16 cellular contexts compared by ENCODE assay signal in the genomic region with DNA sequence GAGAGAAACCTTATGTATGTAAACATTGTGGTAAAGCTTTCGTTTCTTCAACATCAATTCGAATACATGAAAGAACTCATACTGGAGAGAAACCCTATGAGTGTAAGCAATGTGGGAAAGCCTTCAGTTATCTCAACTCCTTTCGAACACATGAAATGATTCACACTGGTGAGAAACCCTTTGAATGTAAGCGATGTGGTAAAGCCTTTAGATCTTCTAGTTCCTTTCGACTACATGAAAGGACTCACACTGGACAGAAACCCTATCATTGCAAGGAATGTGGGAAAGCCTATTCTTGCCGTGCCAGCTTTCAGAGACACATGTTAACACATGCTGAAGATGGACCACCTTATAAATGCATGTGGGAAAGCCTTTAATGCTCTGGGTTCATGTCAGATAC. TPM values are rescaled to one million over a fixed set of nuclear protein-coding genes. Genes with fewer than 3 reads are reported as not detected.
A peak's percentile ranks its signal among the peaks of the same experiment; 100 is the strongest.
DNase-seq lines count a peak whose midpoint lies in the region; ATAC-seq and TF ChIP-seq lines count a peak whose summit lies in the region.
"Had no signal": no experiment of that assay in that cellular context is flagged by ENCODE, and none has a peak within 500 bp of the region (broad histone marks: within the 10 kb centered on the region; RNA-seq: fewer than 3 reads in every experiment).

No MANE protein-coding gene starts in this region.

- WGBS in endodermal cell (ENCODE audit: insufficient coverage in 1 of 2, insufficient read length in 1 of 2), 2 experiments: 99 to 100% methylated on average over 6 of the region's 6 CpGs

- POLR2A ChIA-PET in CD8-positive, alpha-beta memory T cell (lab: Charles Lee): no interaction called here

- H3K9ac ChIP-seq in endodermal cell (ENCODE audit: extremely low read depth, low read length, poor library complexity, severe bottlenecking): no peak overlapping the region

- no peak overlapping the region for H3K27ac Mint-ChIP-seq in CD8-positive, alpha-beta memory T cell
- H3K27ac Mint-ChIP-seq in endodermal cell: no peak overlapping the region
- H3K27ac Mint-ChIP-seq: H9 had no signal

- H3K9me3 ChIP-seq in CD8-positive, alpha-beta memory T cell (ENCODE audit: low read length): peaks cover 72% of the 10 kb centered on the region
- H3K9me3 ChIP-seq in endodermal cell (ENCODE audit: control insufficient read depth, low read length): peaks cover 94% of the 10 kb centered on the region

- H3K36me3 ChIP-seq in CD8-positive, alpha-beta memory T cell (ENCODE audit: insufficient read depth, low read length): peaks cover 38% of the 10 kb centered on the region
- peaks cover 77% of the 10 kb centered on the region for H3K36me3 ChIP-seq in endodermal cell (ENCODE audit: control insufficient read depth, insufficient read depth, low read length)

- no peaks in the 10 kb centered on the region for H3K27me3 Mint-ChIP-seq in CD8-positive, alpha-beta memory T cell
- H3K27me3 Mint-ChIP-seq in endodermal cell (ENCODE audit: insufficient read depth): no peaks in the 10 kb centered on the region

- ATAC-seq in HG02840 (IDR thresholded peaks at IDR 0.05; ENCODE audit: low FRiP score, unreplicated experiment): no peak

- H3K36me3 Mint-ChIP-seq in CD8-positive, alpha-beta memory T cell: peaks cover 51 to 89% (median 85%) of the 10 kb centered on the region in 3 donors
- H3K36me3 Mint-ChIP-seq in endodermal cell (ENCODE audit: low read depth): peaks cover 89% of the 10 kb centered on the region

- peaks cover 46 to 95% (median 87%) of the 10 kb centered on the region in 5 donors for H3K9me3 Mint-ChIP-seq in CD8-positive, alpha-beta memory T cell
- H3K9me3 Mint-ChIP-seq in endodermal cell: peaks cover 99% of the 10 kb centered on the region

- H3K27ac ChIP-seq in CD8-positive, alpha-beta memory T cell (ENCODE audit: low read depth, low read length): no peak overlapping the region
- H3K27ac ChIP-seq in endodermal cell (ENCODE audit: low read depth, low read length): no peak overlapping the region

- TF ChIP-seq CTCF in endodermal cell (conservative IDR thresholded peaks at IDR 0.05): no peak

- CTCF ChIA-PET in CD8-positive, alpha-beta memory T cell (lab: Charles Lee): no interaction called here

- H3K4me1 ChIP-seq in CD8-positive, alpha-beta memory T cell (ENCODE audit: insufficient read depth, low read length): no peaks in the 10 kb centered on the region
- no peaks in the 10 kb centered on the region for H3K4me1 ChIP-seq in endodermal cell (ENCODE audit: control insufficient read depth, insufficient read depth, low read length)

- H3K4me1 Mint-ChIP-seq in CD8-positive, alpha-beta memory T cell: no peaks in the 10 kb centered on the region
- no peaks in the 10 kb centered on the region for H3K4me1 Mint-ChIP-seq in endodermal cell
- H3K4me1 Mint-ChIP-seq: H9 had no signal

- H3K27me3 ChIP-seq in CD8-positive, alpha-beta memory T cell (ENCODE audit: insufficient read depth, low read length, poor library complexity, severe bottlenecking): no peaks in the 10 kb centered on the region
- no peaks in the 10 kb centered on the region for H3K27me3 ChIP-seq in endodermal cell (ENCODE audit: control insufficient read depth, insufficient read depth, low read length, poor library complexity, severe bottlenecking)

- H3K4me3 ChIP-seq in CD8-positive, alpha-beta memory T cell (ENCODE audit: low read length): peak overlapping the region; percentile 5
- peak overlapping the region; percentile 76 for H3K4me3 ChIP-seq in endodermal cell (ENCODE audit: low read length)

- no peak overlapping the region for H3K4me3 Mint-ChIP-seq in CD8-positive, alpha-beta memory T cell
- H3K4me3 Mint-ChIP-seq in endodermal cell: no peak overlapping the region
- H3K4me3 Mint-ChIP-seq: H9 had no signal

- no peak for DNase-seq in CD8-positive, alpha-beta memory T cell
- DNase-seq in MV-4-11 (lab: John Stamatoyannopoulos, UW): peak; percentile 39
- no peak for DNase-seq in endodermal cell
- DNase-seq in renal cortical epithelial cell (ENCODE audit: low read depth): peak; percentile 4
- no peak for DNase-seq in DMS53 treated with DMSO at 0.1 percent for 48 hours (lab: John Stamatoyannopoulos, UW; ENCODE audit: unreplicated experiment)
- no peak for DNase-seq in hippocampal formation (lab: John Stamatoyannopoulos, UW)
- DNase-seq: ACHN, DMS153, H9, NCI-H1092 treated with DMSO at 0.1 percent for 48 hours, NCI-H1694, NCI-H446, NCI-H774, SHP77 treated with DMSO at 0.1 percent for 48 hours had no signal

RNA-seq across cellular contexts. Expression of a gene that starts 24.7 kb away (rescaled TPM):
- total RNA-seq in CD8-positive, alpha-beta memory T cell: 10 to 100 TPM; 13.0 to 16.0 TPM
- polyA plus RNA-seq in CD8-positive, alpha-beta memory T cell: 17.4 TPM
- total RNA-seq in endodermal cell (10 to 100 TPM in 1 of 2 donors, 1 to 10 TPM in 1; 9.2 to 16.2 TPM), renal cortical epithelial cell (5.9 and 16.1 TPM in 2 replicates)
- 7.4 TPM for polyA plus RNA-seq in endodermal cell (2013, experiment 1 of 2)
- 8.5 TPM for polyA plus RNA-seq in endodermal cell (2013, experiment 2 of 2)

RNA-seq across cellular contexts. Expression of a gene that starts 31.1 kb away (rescaled TPM):
- 1 to 10 TPM; 3.3 to 3.8 TPM for total RNA-seq in CD8-positive, alpha-beta memory T cell
- polyA plus RNA-seq in CD8-positive, alpha-beta memory T cell: 0.39 TPM
- total RNA-seq in endodermal cell: 10 to 100 TPM; 30.2 to 40.0 TPM
- polyA plus RNA-seq in endodermal cell (2013, experiment 1 of 2): 8.7 TPM
- polyA plus RNA-seq in endodermal cell (2013, experiment 2 of 2): 10.4 TPM
- 7.8 and 17.4 TPM in 2 replicates for total RNA-seq in renal cortical epithelial cell
- total RNA-seq: HT-29 had no signal

RNA-seq across cellular contexts. Expression of a gene that starts 47.5 kb away (rescaled TPM):
- 1 to 10 TPM; 2.5 to 3.7 TPM for total RNA-seq in CD8-positive, alpha-beta memory T cell
- 3.0 TPM for polyA plus RNA-seq in CD8-positive, alpha-beta memory T cell
- total RNA-seq in endodermal cell (10 to 100 TPM; 10.2 to 10.6 TPM), renal cortical epithelial cell (8.2 and 16.3 TPM in 2 replicates)
- polyA plus RNA-seq in endodermal cell (2013, experiment 1 of 2): 8.0 TPM
- polyA plus RNA-seq in endodermal cell (2013, experiment 2 of 2): 6.6 TPM

Comparison
In these comparisons a context has a peak if more than half of its experiments do, and no peak if none do; other contexts are left out.
1. DNase-seq: peak in MV-4-11 (single experiment) and renal cortical epithelial cell (single experiment); none in CD8-positive, alpha-beta memory T cell (0 of 5), endodermal cell (single experiment), DMS53 treated with DMSO at 0.1 percent for 48 hours (single experiment) and hippocampal formation (0 of 2).